In the genomic region with DNA sequence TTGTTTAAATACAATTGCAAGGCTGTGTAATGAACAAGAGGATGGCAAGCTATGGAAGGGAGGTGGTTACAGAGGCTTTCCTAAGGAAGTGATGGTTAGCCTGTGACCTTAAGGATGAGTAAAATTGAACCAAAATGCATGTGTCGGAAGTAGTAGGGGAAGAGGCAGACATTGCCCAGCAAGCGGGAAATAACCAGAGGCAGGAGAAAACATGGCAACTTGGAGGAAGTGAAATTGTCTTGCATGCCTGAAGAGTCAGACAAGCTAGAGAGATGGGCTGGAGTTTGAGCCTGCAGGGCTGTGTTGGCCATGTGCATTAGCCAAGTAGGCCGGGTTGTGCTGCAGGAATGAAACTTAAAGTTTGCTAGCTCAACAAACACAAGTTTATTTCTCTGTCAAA, we compare ENCODE assay signal across 12 cellular contexts.
DNase-seq lines count a peak whose midpoint lies in the region; ATAC-seq and TF ChIP-seq lines count a peak whose summit lies in the region.
"Had no signal": no experiment of that assay in that cellular context is flagged by ENCODE, and none has a peak within 500 bp of the region (broad histone marks: within the 10 kb centered on the region; RNA-seq: fewer than 3 reads in every experiment).

No MANE protein-coding gene starts in this region.

- intact Hi-C loops in sciatic nerve (cut with DNase I), result no loop called here

- peak; percentile 78 for ATAC-seq in GM19395 (IDR thresholded peaks at IDR 0.05; ENCODE audit: unreplicated experiment)
- peak; percentile 51 for ATAC-seq in HG02840 (IDR thresholded peaks at IDR 0.05; ENCODE audit: low FRiP score, unreplicated experiment)
- peak; percentile 70 for ATAC-seq in HG03521 (IDR thresholded peaks at IDR 0.05; ENCODE audit: unreplicated experiment)
- ATAC-seq in activated CD4-positive, CD25-positive, alpha-beta regulatory T cell treated with anti-CD3 and anti-CD28 coated beads, Interleukin-2, amount 50 U/mL, for 24 hours, result no peak
- no peak for ATAC-seq in sciatic nerve
- ATAC-seq: activated T-cell treated with anti-CD3 and anti-CD28 coated beads, Interleukin-2, amount 50 U/mL, for 4 hours; stimulated activated naive CD8-positive, alpha-beta T cell treated with anti-CD3 and anti-CD28 coated beads, Interleukin-15, Interleukin-2, amounts not matched to agents 100 U/mL and 50 U/mL, for 24 hours had no signal

- TF ChIP-seq CTCF in GM10266 (IDR thresholded peaks at IDR 0.05; ENCODE audit: control insufficient read depth, insufficient read depth, low read depth, missing control alignments), result no peak

- DNase-seq in GM10266 (ENCODE audit: extremely low spot score) (peak; percentile 18), NCI-H2029 (lab: John Stamatoyannopoulos, UW) (no peak), sciatic nerve (ENCODE audit: low spot score) (no peak), cerebellum (ENCODE audit: low spot score) (no peak)
- DNase-seq: activated T-cell treated with anti-CD3 and anti-CD28 coated beads, Interleukin-2, amount 50 U/mL, for 4 hours; caudate nucleus; kidney glomerular epithelial cell; stimulated activated naive CD8-positive, alpha-beta T cell treated with anti-CD3 and anti-CD28 coated beads, Interleukin-15, Interleukin-2, amounts not matched to agents 100 U/mL and 50 U/mL, for 24 hours had no signal

Comparison
In these comparisons a context has a peak if more than half of its experiments do, and no peak if none do; other contexts are left out.
1. ATAC-seq: peak in GM19395 (single experiment), HG02840 (single experiment) and HG03521 (single experiment); none in activated CD4-positive, CD25-positive, alpha-beta regulatory T cell treated with anti-CD3 and anti-CD28 coated beads, Interleukin-2, amount 50 U/mL, for 24 hours (0 of 2) and sciatic nerve (single experiment).